Comparison of ENCODE assay signal across 23 cellular contexts in genomic region chr1:63988941-63989340, GRCh38.
"Had no signal": no experiment of that assay in that cellular context is flagged by ENCODE, and none has a peak within 500 bp of the region (broad histone marks: within the 10 kb centered on the region; RNA-seq: fewer than 3 reads in every experiment).

No MANE protein-coding gene starts in this region.

- H3K9me3 ChIP-seq: colonic mucosa, esophagus muscularis mucosa, esophagus squamous epithelium, gastrocnemius medialis, gastroesophageal sphincter, heart left ventricle, heart right ventricle had no signal

- H3K27ac ChIP-seq: colonic mucosa, coronary artery, dorsolateral prefrontal cortex, epithelial cell of prostate, esophagus muscularis mucosa, esophagus squamous epithelium, foreskin keratinocyte, gastrocnemius medialis, gastroesophageal sphincter, heart left ventricle, heart right ventricle had no signal

- H3K4me1 ChIP-seq: colonic mucosa, gastrocnemius medialis had no signal

- DNase-seq: colonic mucosa; cortex of kidney; dermis blood vessel endothelial cell; dorsolateral prefrontal cortex; effector CD4-positive, alpha-beta T cell; effector CD8-positive, alpha-beta T cell; effector memory CD4-positive, alpha-beta T cell; effector memory CD8-positive, alpha-beta T cell; endodermal cell; erythroblast; esophagus squamous epithelium; foreskin fibroblast; foreskin keratinocyte; foreskin melanocyte; gastrocnemius medialis; glutamatergic neuron; head of caudate nucleus; heart left ventricle; heart right ventricle had no signal

- H3K36me3 ChIP-seq: colonic mucosa, esophagus muscularis mucosa, esophagus squamous epithelium, gastrocnemius medialis, gastroesophageal sphincter, heart left ventricle, heart right ventricle had no signal

- H3K4me3 ChIP-seq: colonic mucosa, coronary artery, dorsolateral prefrontal cortex, esophagus muscularis mucosa, esophagus squamous epithelium, gastrocnemius medialis, gastroesophageal sphincter, heart left ventricle, heart right ventricle had no signal

- H3K27me3 ChIP-seq: colonic mucosa, dorsolateral prefrontal cortex, esophagus muscularis mucosa, foreskin keratinocyte, gastrocnemius medialis, gastroesophageal sphincter, heart left ventricle, heart right ventricle had no signal
